In genomic region chr4:102619776-102620631, GRCh38 we compare ENCODE assay signal across 1 cellular context.
TF ChIP-seq lines count a peak whose summit lies in the region.

No MANE protein-coding gene starts in this region.

TF ChIP-seq in HepG2, 621 proteins besides CTCF, POLR2A, EP300 and RAD21:
- TF ChIP-seq ZFP91 (CRISPR knock-in tag; IDR thresholded peaks at IDR 0.05; ENCODE audit: borderline replicate concordance) (0 out of 2 replicates have a peak, but pooled peaks have one; percentile 23), PHF8 (CRISPR knock-in tag; IDR thresholded peaks at IDR 0.05) (peak; percentile 4; the same call in 1 of the 2 replicates)
